In the genomic region with DNA sequence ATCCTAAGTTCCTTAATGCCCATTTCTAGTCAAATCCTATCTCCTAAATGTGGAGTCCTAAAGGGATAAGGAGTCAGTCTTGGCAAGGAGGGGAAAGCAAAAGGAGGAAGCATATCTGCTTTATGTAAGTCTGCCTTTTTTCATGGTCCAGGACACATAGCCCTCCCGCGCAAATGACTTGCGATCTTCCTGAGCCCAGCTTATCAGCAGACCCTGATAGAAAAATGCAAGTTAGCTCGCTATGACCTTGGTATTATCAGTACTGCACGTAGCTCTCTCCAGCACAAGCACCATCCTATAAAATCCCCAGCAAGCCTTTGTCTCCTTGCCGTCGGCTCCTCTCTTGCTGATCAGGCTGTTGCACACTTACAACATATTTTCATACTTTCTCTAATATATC, we compare ENCODE assay signal across 18 cellular contexts.
DNase-seq lines count a peak whose midpoint lies in the region; ATAC-seq, FAIRE-seq and TF ChIP-seq lines count a peak whose summit lies in the region.
"Had no signal": no experiment of that assay in that cellular context is flagged by ENCODE, and none has a peak within 500 bp of the region (broad histone marks: within the 10 kb centered on the region; RNA-seq: fewer than 3 reads in every experiment).

No MANE protein-coding gene starts in this region.

- intact Hi-C loops in HepG2 (cut with micrococcal nuclease; ENCODE audit: unreplicated experiment): no loop called here

- no peak overlapping the region for H4K8ac ChIP-seq in neuronal stem cell (ENCODE audit: low read depth, low read length)

- in situ Hi-C loops in HepG2 (cut with HindIII; ENCODE audit: extremely low pct_ligation_motif_present, low pct_unique_long_range_greater_than_20kb) (no loop called here), GM13977 (cut with MboI; ENCODE audit: low pct_unique_long_range_greater_than_20kb, low sequenced_read_pairs, unreplicated experiment) (no loop called here)

- H3K4me1 ChIP-seq in HepG2 (ENCODE audit: insufficient read depth, low read length) (no peaks in the 10 kb centered on the region), neuronal stem cell (ENCODE audit: control insufficient read depth in 2 of 2, insufficient read depth in 1 of 2, low read depth in 1 of 2, low read length in 2 of 2) (no peaks in the 10 kb centered on the region)
- H3K4me1 ChIP-seq: BLaER1 treated with 17β-estradiol and CSF1 and Interleukin-3, amounts not matched to agents 10 nM and 100 nM had no signal

- CTCF ChIA-PET in HepG2 (lab: Yijun Ruan, JAX; ENCODE audit: low intra/inter-chr PET ratio, low total read pairs): no interaction called here

- TF ChIP-seq CTCF in HepG2 (CRISPR knock-in tag; IDR thresholded peaks at IDR 0.05) (no peak), GM13977 (IDR thresholded peaks at IDR 0.05; ENCODE audit: extremely low read depth, insufficient read depth, missing control alignments) (no peak)

- BruUV-seq in HepG2 (replicated peaks; lab: Mats Ljungman, UMichigan): no TSS peak

- no peaks in the 10 kb centered on the region for H3K9me3 ChIP-seq in HepG2 (ENCODE audit: low read length)
- H3K9me3 ChIP-seq in neuronal stem cell (replicated peaks in 1 of 2; ENCODE audit: control insufficient read depth in 2 of 2, insufficient read depth in 1 of 2, low read depth in 1 of 2, low read length in 2 of 2): no peaks in the 10 kb centered on the region
- H3K9me3 ChIP-seq: BLaER1 treated with 17β-estradiol and CSF1 and Interleukin-3, amounts not matched to agents 10 nM and 100 nM had no signal

- H3K27ac ChIP-seq in HepG2 (ENCODE audit: extremely low read length, insufficient read depth, low read length) (no peak overlapping the region), neuronal stem cell (replicated peaks; ENCODE audit: low read length) (no peak overlapping the region)
- H3K27ac ChIP-seq: BLaER1 treated with 17β-estradiol and CSF1 and Interleukin-3, amounts not matched to agents 10 nM and 100 nM had no signal

- no peak overlapping the region for H3K18ac ChIP-seq in neuronal stem cell (ENCODE audit: low read length)

- H3K27me3 ChIP-seq in HepG2 (ENCODE audit: control insufficient read depth in 1 of 2, insufficient read depth in 2 of 2, low read length in 2 of 2) (no peaks in the 10 kb centered on the region), neuronal stem cell (ENCODE audit: control insufficient read depth in 3 of 3, insufficient read depth in 3 of 3, low read depth in 1 of 3, low read length in 3 of 3) (no peaks in the 10 kb centered on the region)
- H3K27me3 ChIP-seq: BLaER1 treated with 17β-estradiol and CSF1 and Interleukin-3, amounts not matched to agents 10 nM and 100 nM had no signal

- H3K23ac ChIP-seq in neuronal stem cell (ENCODE audit: low read depth, low read length, poor library complexity): no peak overlapping the region

- POLR2A ChIA-PET in HepG2 (lab: Yijun Ruan, JAX): no interaction called here

- H4K20me1 ChIP-seq in HepG2 (ENCODE audit: insufficient read depth, low read length): no peaks in the 10 kb centered on the region
- H4K20me1 ChIP-seq: BLaER1 treated with 17β-estradiol and CSF1 and Interleukin-3, amounts not matched to agents 10 nM and 100 nM had no signal

- no peak overlapping the region for H3K9ac ChIP-seq in HepG2 (ENCODE audit: insufficient read depth, low read depth, low read length)
- no peak overlapping the region for H3K9ac ChIP-seq in neuronal stem cell (ENCODE audit: low read depth, low read length, poor library complexity)
- H3K9ac ChIP-seq: BLaER1 treated with 17β-estradiol and CSF1 and Interleukin-3, amounts not matched to agents 10 nM and 100 nM had no signal

- H2AFZ ChIP-seq in HepG2 (ENCODE audit: low read length): no peak overlapping the region
- peak overlapping the region; percentile 54 for H2AFZ ChIP-seq in neuronal stem cell (ENCODE audit: low read length)

- H2BK15ac ChIP-seq in neuronal stem cell (ENCODE audit: low read length): no peak overlapping the region

- H2AK5ac ChIP-seq in neuronal stem cell (ENCODE audit: low read depth, low read length): no peak overlapping the region

- no peaks in the 10 kb centered on the region for H3K79me1 ChIP-seq in neuronal stem cell (ENCODE audit: low read depth, low read length)

- H3K36me3 ChIP-seq in HepG2 (replicated peaks in 1 of 2; ENCODE audit: control insufficient read depth in 1 of 2, insufficient read depth in 2 of 2, low read length in 2 of 2) (no peaks in the 10 kb centered on the region), neuronal stem cell (replicated peaks in 1 of 2; ENCODE audit: control insufficient read depth in 2 of 2, insufficient read depth in 2 of 2, low read length in 2 of 2) (no peaks in the 10 kb centered on the region)
- H3K36me3 ChIP-seq: BLaER1 treated with 17β-estradiol and CSF1 and Interleukin-3, amounts not matched to agents 10 nM and 100 nM had no signal

- FAIRE-seq in HepG2 (lab: Jason Lieb, UNC): peak; percentile 23
- FAIRE-seq: G401.6, GM12892, HTR-8/SVneo had no signal

- no peak overlapping the region for H3K4ac ChIP-seq in neuronal stem cell (ENCODE audit: low read length)

- TF ChIP-seq POLR2A in HepG2 (IDR thresholded peaks at IDR 0.05; ENCODE audit: insufficient read depth in 1 of 2, low read depth in 2 of 2, low read length in 2 of 2): no peak

- H2BK5ac ChIP-seq in neuronal stem cell (ENCODE audit: low read length): no peak overlapping the region

- TF ChIP-seq RAD21 in HepG2 (CRISPR knock-in tag; IDR thresholded peaks at IDR 0.05): no peak

- H3K4me3 ChIP-seq in HepG2 (replicated peaks in 1 of 3; ENCODE audit: insufficient read depth in 1 of 3, low read depth in 2 of 3, low read length in 3 of 3) (no peak overlapping the region), neuronal stem cell (ENCODE audit: low read length in 2 of 2) (no peak overlapping the region)
- H3K4me3 ChIP-seq: BLaER1 treated with 17β-estradiol and CSF1 and Interleukin-3, amounts not matched to agents 10 nM and 100 nM had no signal

- H2BK120ac ChIP-seq in neuronal stem cell (ENCODE audit: low read depth, low read length): no peak overlapping the region

- H3K4me2 ChIP-seq in HepG2 (ENCODE audit: low read depth, low read length) (no peak overlapping the region), neuronal stem cell (ENCODE audit: insufficient read depth, low read length, poor library complexity, severe bottlenecking) (no peak overlapping the region)
- H3K4me2 ChIP-seq: BLaER1 treated with 17β-estradiol and CSF1 and Interleukin-3, amounts not matched to agents 10 nM and 100 nM had no signal

- no peak overlapping the region for H2BK12ac ChIP-seq in neuronal stem cell (ENCODE audit: low read length)

- peak; percentile 54 for ATAC-seq in HepG2

- 16% methylated on average over 7 of the region's 7 CpGs for WGBS in HepG2 (ENCODE audit: low lambda C conversion rate)
- no CpG with 5 or more reads among the region's 7 CpGs for WGBS in neuronal stem cell (ENCODE audit: extremely low coverage in 2 of 2, insufficient read length in 2 of 2, insufficient replicate concordance in 1 of 2), 2 donors

- H3K14ac ChIP-seq in neuronal stem cell (ENCODE audit: low read length): no peak overlapping the region

- peak; percentile 14 for DNase-seq in ELF-1 (ENCODE audit: low read depth, low spot score)
- peak; percentile 49 for DNase-seq in amniotic epithelial cell (ENCODE audit: low read depth)
- no peak for DNase-seq in HepG2 (ENCODE audit: low spot score)
- no peak for DNase-seq in neuronal stem cell (ENCODE audit: low spot score)
- DNase-seq in mucosa of gallbladder (ENCODE audit: low spot score): no peak
- no peak for DNase-seq in GM13977 (ENCODE audit: low spot score)
- no peak for DNase-seq in DMS53 treated with DMSO at 0.1 percent for 48 hours (lab: John Stamatoyannopoulos, UW; ENCODE audit: unreplicated experiment)
- DNase-seq in NCI-H526 treated with DMSO at 0.1 percent for 48 hours (lab: John Stamatoyannopoulos, UW): no peak
- DNase-seq: ACHN; Calu3; CD4-positive, CD25-positive, alpha-beta regulatory T cell; DMS 273 treated with DMSO at 0.1 percent for 48 hours; DMS79; HFFc6 had no signal

- H3K79me2 ChIP-seq in HepG2 (ENCODE audit: insufficient read depth, low read length): no peaks in the 10 kb centered on the region

- no peak overlapping the region for H4K91ac ChIP-seq in neuronal stem cell (ENCODE audit: low read depth, low read length, poor library complexity)

- TF ChIP-seq EP300 in HepG2 (IDR thresholded peaks at IDR 0.05; ENCODE audit: low read depth in 2 of 2, low read length in 2 of 2) (no peak), HepG2 (CRISPR knock-in tag; IDR thresholded peaks at IDR 0.05; ENCODE audit: borderline replicate concordance) (no peak)

TF ChIP-seq in HepG2, 621 proteins besides CTCF, POLR2A, EP300 and RAD21:
- no peak for TF ChIP-seq NCOA2 (CRISPR knock-in tag; IDR thresholded peaks at IDR 0.05)
- no peak for TF ChIP-seq HDAC2 (CRISPR knock-in tag; IDR thresholded peaks at IDR 0.05)
- TF ChIP-seq THYN1 (CRISPR knock-in tag; IDR thresholded peaks at IDR 0.05; ENCODE audit: borderline replicate concordance, low read depth): no peak
- no peak for TF ChIP-seq SP1 (IDR thresholded peaks at IDR 0.05)
- no peak for TF ChIP-seq SP1 (CRISPR knock-in tag; IDR thresholded peaks at IDR 0.05)
- no peak for TF ChIP-seq MBNL3 (CRISPR knock-in tag; conservative IDR thresholded peaks at IDR 0.05)
- TF ChIP-seq ZFP36L2 (CRISPR knock-in tag; IDR thresholded peaks at IDR 0.05): no peak
- TF ChIP-seq ZNF446 (CRISPR knock-in tag; IDR thresholded peaks at IDR 0.05): no peak
TF ChIP-seq in HepG2: peak in this region for 0.

Comparison
In these comparisons a context has a peak if more than half of its experiments do, and no peak if none do; other contexts are left out.
1. DNase-seq: peak in ELF-1 (single experiment) and amniotic epithelial cell (single experiment); none in HepG2 (single experiment), neuronal stem cell (single experiment), mucosa of gallbladder (single experiment), GM13977 (single experiment), DMS53 treated with DMSO at 0.1 percent for 48 hours (single experiment) and NCI-H526 treated with DMSO at 0.1 percent for 48 hours (single experiment).